In the genomic region with DNA sequence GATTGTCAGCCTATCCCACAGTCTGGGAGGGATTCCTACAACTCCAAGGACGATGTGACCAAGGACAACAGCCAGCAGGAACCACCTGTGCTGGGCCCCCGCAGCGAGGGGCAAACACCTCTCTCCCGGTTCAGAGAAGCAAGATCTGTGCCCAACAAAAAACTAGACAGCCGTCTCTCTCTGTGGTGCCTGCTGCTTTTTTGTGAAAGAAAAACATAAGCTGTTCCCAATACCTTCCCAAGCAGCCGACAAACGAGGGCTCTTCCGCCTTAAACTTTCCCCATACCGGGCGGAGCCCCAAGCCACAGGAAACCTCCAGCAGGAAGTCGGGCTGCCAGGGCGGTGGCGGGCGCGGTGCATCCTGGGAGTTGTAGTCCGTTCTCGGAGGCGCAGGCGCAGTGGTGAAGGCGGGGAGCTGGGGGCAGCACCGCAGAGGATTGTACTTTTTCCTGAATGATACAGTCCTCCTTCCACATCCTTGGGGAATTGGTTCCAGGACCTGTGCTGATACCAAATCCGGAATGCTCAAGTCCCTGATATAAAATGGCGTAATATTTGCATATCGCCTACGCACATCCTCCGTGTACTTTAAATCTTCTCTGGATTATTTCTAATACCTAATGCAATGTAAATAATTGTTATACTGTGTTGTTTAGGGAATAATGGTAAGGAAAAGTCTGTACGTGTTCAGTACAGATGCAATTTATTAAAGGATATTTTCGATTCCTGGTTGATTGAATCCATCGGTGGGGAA, we compare ENCODE assay signal across 8 cellular contexts.
DNase-seq lines count a peak whose midpoint lies in the region; ATAC-seq and TF ChIP-seq lines count a peak whose summit lies in the region.

No MANE protein-coding gene starts in this region.

- under 1% methylated on average over 29 of the region's 29 CpGs for WGBS in thymus

- intact Hi-C loops in Right ventricle myocardium inferior (cut with DNase I) = loop anchor here (1.0 to 5.0 kb wide), 7 partner anchors 63 to 273 kb away; a partner anchor contains a TSS

- TF ChIP-seq CTCF in GM10266 (IDR thresholded peaks at IDR 0.05; ENCODE audit: control insufficient read depth, insufficient read depth, low read depth, missing control alignments) (no peak), osteocyte (IDR thresholded peaks at IDR 0.05) (no peak)

- no peaks in the 10 kb centered on the region for H3K9me3 Mint-ChIP-seq in activated naive CD8-positive, alpha-beta T cell treated with anti-CD3 and anti-CD28 coated beads, Interleukin-2, amount 10 ng/mL, durations not matched to agents 7 days and 5 days
- H3K9me3 Mint-ChIP-seq in osteocyte (ENCODE audit: unreplicated experiment) = no peaks in the 10 kb centered on the region

- POLR2A ChIA-PET in activated naive CD8-positive, alpha-beta T cell treated with anti-CD3 and anti-CD28 coated beads, Interleukin-2, amount 10 ng/mL, durations not matched to agents 7 days and 5 days (lab: Charles Lee) = interaction anchor here (0.6 to 4.5 kb wide), 19 partner anchors 12 to 274 kb away, joined by 3 to 142 read pairs (median 4); a partner anchor contains a TSS

- peak overlapping the region; percentile 97 for H3K27ac ChIP-seq in thymus (ENCODE audit: low read depth)

- H3K9me3 ChIP-seq in thymus (ENCODE audit: control insufficient read depth) = no peaks in the 10 kb centered on the region

- peaks cover 35% of the 10 kb centered on the region for H3K4me1 Mint-ChIP-seq in activated naive CD8-positive, alpha-beta T cell treated with anti-CD3 and anti-CD28 coated beads, Interleukin-2, amount 10 ng/mL, durations not matched to agents 7 days and 5 days
- H3K4me1 Mint-ChIP-seq in osteocyte (ENCODE audit: unreplicated experiment) = peaks cover 33% of the 10 kb centered on the region

- no peaks in the 10 kb centered on the region for H3K27me3 ChIP-seq in thymus (ENCODE audit: control insufficient read depth, insufficient read depth)

- H3K4me3 ChIP-seq in thymus (ENCODE audit: low read length) = peak overlapping the region; percentile 80

- peak overlapping the region; percentile 90 for H3K4me3 Mint-ChIP-seq in activated naive CD8-positive, alpha-beta T cell treated with anti-CD3 and anti-CD28 coated beads, Interleukin-2, amount 10 ng/mL, durations not matched to agents 7 days and 5 days
- peak overlapping the region; percentile 90 for H3K4me3 Mint-ChIP-seq in osteocyte (ENCODE audit: unreplicated experiment)

- DNase-seq in GM10266 (ENCODE audit: extremely low spot score) = peak; percentile 72
- peak; percentile 88 for DNase-seq in NCI-H1105 treated with DMSO at 0.1 percent for 48 hours (lab: John Stamatoyannopoulos, UW)
- DNase-seq in SKM-1 treated with dmso at 0.1 percent for 144 hours (lab: John Stamatoyannopoulos, UW; ENCODE audit: unreplicated experiment) = peak; percentile 92
- peak; percentile 93 for DNase-seq in activated naive CD8-positive, alpha-beta T cell treated with anti-CD3 and anti-CD28 coated beads, Interleukin-2, amount 10 ng/mL, durations not matched to agents 7 days and 5 days
- peak; percentile 98 for DNase-seq in Right ventricle myocardium inferior (ENCODE audit: missing footprints)
- DNase-seq in osteocyte (ENCODE audit: extremely low spot score, unreplicated experiment) = peak; percentile 99

- no peaks in the 10 kb centered on the region for H3K27me3 Mint-ChIP-seq in activated naive CD8-positive, alpha-beta T cell treated with anti-CD3 and anti-CD28 coated beads, Interleukin-2, amount 10 ng/mL, durations not matched to agents 7 days and 5 days
- H3K27me3 Mint-ChIP-seq in osteocyte (ENCODE audit: unreplicated experiment) = no peaks in the 10 kb centered on the region

- H3K27ac Mint-ChIP-seq in activated naive CD8-positive, alpha-beta T cell treated with anti-CD3 and anti-CD28 coated beads, Interleukin-2, amount 10 ng/mL, durations not matched to agents 7 days and 5 days = peak overlapping the region; percentile 89
- H3K27ac Mint-ChIP-seq in osteocyte (ENCODE audit: unreplicated experiment) = peak overlapping the region; percentile 97

- H3K4me1 ChIP-seq in thymus (ENCODE audit: control insufficient read depth, insufficient read depth, low read length) = peaks cover 11% of the 10 kb centered on the region

- peaks cover 3% of the 10 kb centered on the region for H3K36me3 Mint-ChIP-seq in activated naive CD8-positive, alpha-beta T cell treated with anti-CD3 and anti-CD28 coated beads, Interleukin-2, amount 10 ng/mL, durations not matched to agents 7 days and 5 days
- no peaks in the 10 kb centered on the region for H3K36me3 Mint-ChIP-seq in osteocyte (ENCODE audit: unreplicated experiment)

- ATAC-seq in HG02642 (IDR thresholded peaks at IDR 0.05; ENCODE audit: poor library complexity, unreplicated experiment) (peak; percentile 67), Right ventricle myocardium inferior (peak; percentile 98)
- ATAC-seq in activated naive CD8-positive, alpha-beta T cell treated with anti-CD3 and anti-CD28 coated beads, Interleukin-2, amount 10 ng/mL, durations not matched to agents 7 days and 5 days (ENCODE audit: low read depth) = peak; percentile 53

- H3K36me3 ChIP-seq in thymus (ENCODE audit: control insufficient read depth, insufficient read depth) = no peaks in the 10 kb centered on the region

Comparison
In these comparisons a context has a peak if more than half of its experiments do, and no peak if none do; other contexts are left out.
1. Peak in every context shown above with its lines: DNase-seq, ATAC-seq, H3K4me3 ChIP-seq and H3K27ac ChIP-seq.